ENCODE assay signal across 22 cellular contexts in the genomic region with DNA sequence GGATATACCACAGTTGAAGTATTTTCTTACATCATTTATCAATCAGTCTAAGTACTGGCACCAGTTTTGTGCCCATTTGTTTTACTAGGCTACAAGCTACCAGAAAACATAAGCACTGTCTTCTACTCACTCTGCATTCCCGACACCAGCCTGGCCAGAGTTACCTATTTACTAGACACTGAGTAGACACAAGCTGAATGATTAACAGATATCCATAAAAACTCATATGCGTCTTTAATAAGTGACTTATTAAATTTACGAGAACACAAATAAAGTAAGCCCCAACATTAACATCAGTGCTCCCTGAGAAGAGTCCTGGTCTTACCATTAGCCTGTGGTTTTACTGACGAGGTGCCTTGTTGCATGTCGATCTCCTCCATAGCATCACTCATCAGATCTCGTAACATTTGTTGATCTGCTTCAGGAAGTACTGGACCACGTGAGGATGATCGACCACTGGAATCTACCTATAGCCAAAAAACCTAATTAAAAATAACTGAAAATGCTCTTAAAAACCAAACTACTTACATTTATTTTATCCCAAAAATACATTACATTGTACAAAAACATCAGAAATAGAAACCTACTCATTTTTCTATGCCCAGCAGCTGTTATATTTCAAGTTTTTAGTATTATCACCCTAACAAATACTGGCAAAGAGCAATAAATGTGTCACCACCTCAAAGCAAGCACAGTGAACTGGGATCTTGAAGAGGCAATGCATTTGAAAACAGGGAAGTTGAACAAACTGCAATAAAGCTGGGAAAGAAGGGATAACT. TPM values are rescaled to one million over a fixed set of nuclear protein-coding genes. Genes with fewer than 3 reads are reported as not detected.
DNase-seq lines count a peak whose midpoint lies in the region; ATAC-seq and TF ChIP-seq lines count a peak whose summit lies in the region.
"Had no signal": no experiment of that assay in that cellular context is flagged by ENCODE, and none has a peak within 500 bp of the region (broad histone marks: within the 10 kb centered on the region; RNA-seq: fewer than 3 reads in every experiment).

No MANE protein-coding gene starts in this region.

- 94 to 96% (median 95%) methylated on average over 8 of the region's 8 CpGs for WGBS in heart left ventricle, 4 donors

- no peak for TF ChIP-seq CTCF in LNCaP clone FGC (IDR thresholded peaks at IDR 0.05; ENCODE audit: control insufficient read depth, extremely low read depth, insufficient read depth)
- no peak for TF ChIP-seq CTCF in epithelial cell of proximal tubule (conservative IDR thresholded peaks at IDR 0.05; ENCODE audit: low read depth, low read length)
- no peak for TF ChIP-seq CTCF in type B pancreatic cell (conservative IDR thresholded peaks at IDR 0.05)
- no peak for TF ChIP-seq CTCF in heart left ventricle (IDR thresholded peaks at IDR 0.05)

- H3K4me3 Mint-ChIP-seq in memory B cell: no peak overlapping the region
- peak overlapping the region; percentile 48 for H3K4me3 Mint-ChIP-seq in type B pancreatic cell
- H3K4me3 Mint-ChIP-seq: IgD-negative memory B cell, T-cell had no signal

- no peaks in the 10 kb centered on the region for H3K27me3 ChIP-seq in heart left ventricle
- H3K27me3 ChIP-seq: BE2C, MG63 had no signal

- no peaks in the 10 kb centered on the region for H3K9me3 ChIP-seq in heart left ventricle
- H3K9me3 ChIP-seq: BE2C, MG63, prostate gland had no signal

- ATAC-seq in memory B cell (ENCODE audit: low read depth): no peak
- ATAC-seq in heart left ventricle: no peak
- ATAC-seq: T-cell had no signal

- H3K36me3 Mint-ChIP-seq in memory B cell: peaks cover 27% of the 10 kb centered on the region
- H3K36me3 Mint-ChIP-seq in type B pancreatic cell: peaks cover 24% of the 10 kb centered on the region

- no peaks in the 10 kb centered on the region for H3K27me3 Mint-ChIP-seq in memory B cell
- H3K27me3 Mint-ChIP-seq in type B pancreatic cell: no peaks in the 10 kb centered on the region
- H3K27me3 Mint-ChIP-seq: IgD-negative memory B cell, T-cell had no signal

- H3K27ac Mint-ChIP-seq in memory B cell (peak overlapping the region; percentile 22), type B pancreatic cell (peak overlapping the region; percentile 5)
- H3K27ac Mint-ChIP-seq: IgD-negative memory B cell, T-cell had no signal

- H3K4me1 Mint-ChIP-seq in memory B cell (no peaks in the 10 kb centered on the region), type B pancreatic cell (ENCODE audit: unreplicated experiment) (no peaks in the 10 kb centered on the region)
- H3K4me1 Mint-ChIP-seq: IgD-negative memory B cell, T-cell had no signal

- intact Hi-C loops in heart left ventricle (cut with DNase I): loop anchor here in 1 of 10 donors (10.0 kb wide), 1 partner anchor 255 kb away; no protein-coding TSS in a partner anchor

- H3K9me3 Mint-ChIP-seq in memory B cell (no peaks in the 10 kb centered on the region), type B pancreatic cell (no peaks in the 10 kb centered on the region)
- H3K9me3 Mint-ChIP-seq: IgD-negative memory B cell, T-cell had no signal

- H3K36me3 ChIP-seq in heart left ventricle: peaks cover 0 to 98% (median 95%) of the 10 kb centered on the region in 9 donors
- H3K36me3 ChIP-seq: MG63 had no signal

- no peak overlapping the region for H3K4me3 ChIP-seq in LNCaP clone FGC (ENCODE audit: low read depth, low read length)
- peak overlapping the region; percentile 31 for H3K4me3 ChIP-seq in epithelial cell of proximal tubule (ENCODE audit: low read depth, low read length)
- H3K4me3 ChIP-seq in heart left ventricle: no peak overlapping the region
- H3K4me3 ChIP-seq: coronary artery, MG63, prostate gland had no signal

- H3K27ac ChIP-seq in heart left ventricle: no peak overlapping the region
- H3K27ac ChIP-seq: coronary artery, prostate gland had no signal

- TF ChIP-seq POLR2A in heart left ventricle (IDR thresholded peaks at IDR 0.05): no peak

- DNase-seq in LNCaP clone FGC (ENCODE audit: low read depth): peak; percentile 37
- DNase-seq in epithelial cell of proximal tubule (ENCODE audit: low read depth): peak; percentile 98
- DNase-seq in memory B cell (ENCODE audit: low spot score in 2 of 2): no peak
- no peak for DNase-seq in type B pancreatic cell (ENCODE audit: extremely low spot score, unreplicated experiment)
- no peak for DNase-seq in heart left ventricle
- no peak for DNase-seq in NCI-H2029 (lab: John Stamatoyannopoulos, UW)
- DNase-seq in COLO668 (lab: John Stamatoyannopoulos, UW; ENCODE audit: unreplicated experiment): no peak
- DNase-seq: activated CD4-positive, alpha-beta T cell treated with anti-CD3 and anti-CD28 coated beads, Interleukin-2, amount 50 U/mL, for 1 hour; activated gamma-delta T cell; hippocampal formation; MG63; NCI-H1417 treated with DMSO at 0.1 percent for 48 hours; NCI-H524; SHP77; stimulated activated CD4-positive, alpha-beta T cell treated with anti-CD3 and anti-CD28 coated beads, Interleukin-4, amount 100 ng/mL, for 1 hour; T-cell had no signal

- no peaks in the 10 kb centered on the region for H3K4me1 ChIP-seq in heart left ventricle
- H3K4me1 ChIP-seq: prostate gland had no signal

RNA-seq across cellular contexts. Expression of a gene that starts 53.3 kb away (rescaled TPM):
- total RNA-seq in epithelial cell of proximal tubule: 0.40 TPM in 1 of 2 replicates, not detected in the other
- 0.62 TPM in 1 of 2 replicates, not detected in the other for total RNA-seq in type B pancreatic cell (ENCODE audit: low replicate concordance)
- 1 to 10 TPM in 2 of 9 donors, not detected in 7; 1.4 to 1.7 TPM for total RNA-seq in heart left ventricle
- polyA plus RNA-seq in heart left ventricle: under 1 TPM; 0.08 to 0.23 TPM
- total RNA-seq: G401, T-cell had no signal
- polyA plus RNA-seq: IgD-negative memory B cell, neural cell had no signal

RNA-seq across cellular contexts. Expression of a gene that starts 53.8 kb away (rescaled TPM):
- total RNA-seq in epithelial cell of proximal tubule (6.8 and 8.6 TPM in 2 replicates), type B pancreatic cell (ENCODE audit: low replicate concordance) (15.6 and 19.9 TPM in 2 replicates), heart left ventricle (10 to 100 TPM in 8 of 9 donors, 1 to 10 TPM in 1; 9.1 to 19.5 (median 15.7) TPM)
- polyA plus RNA-seq in heart left ventricle: 1 to 10 TPM; 2.7 to 5.1 TPM

RNA-seq across cellular contexts. Expression of a gene that starts 54.0 kb away (rescaled TPM):
- total RNA-seq in epithelial cell of proximal tubule (34.8 and 42.6 TPM in 2 replicates), type B pancreatic cell (ENCODE audit: low replicate concordance) (21.3 and 30.1 TPM in 2 replicates), heart left ventricle (10 to 100 TPM in 7 of 9 donors, 1 to 10 TPM in 2; 7.6 to 19.9 (median 13.1) TPM)
- 10 to 100 TPM in 1 of 2 donors, 1 to 10 TPM in 1; 4.6 to 18.8 TPM for polyA plus RNA-seq in heart left ventricle

Comparison
In these comparisons a context has a peak if more than half of its experiments do, and no peak if none do; other contexts are left out.
1. DNase-seq: peak in LNCaP clone FGC (single experiment) and epithelial cell of proximal tubule (single experiment); none in memory B cell (0 of 2), type B pancreatic cell (single experiment), heart left ventricle (0 of 5), NCI-H2029 (single experiment) and COLO668 (single experiment).